Comparison of ENCODE assay signal across 1 cellular context in the genomic region with DNA sequence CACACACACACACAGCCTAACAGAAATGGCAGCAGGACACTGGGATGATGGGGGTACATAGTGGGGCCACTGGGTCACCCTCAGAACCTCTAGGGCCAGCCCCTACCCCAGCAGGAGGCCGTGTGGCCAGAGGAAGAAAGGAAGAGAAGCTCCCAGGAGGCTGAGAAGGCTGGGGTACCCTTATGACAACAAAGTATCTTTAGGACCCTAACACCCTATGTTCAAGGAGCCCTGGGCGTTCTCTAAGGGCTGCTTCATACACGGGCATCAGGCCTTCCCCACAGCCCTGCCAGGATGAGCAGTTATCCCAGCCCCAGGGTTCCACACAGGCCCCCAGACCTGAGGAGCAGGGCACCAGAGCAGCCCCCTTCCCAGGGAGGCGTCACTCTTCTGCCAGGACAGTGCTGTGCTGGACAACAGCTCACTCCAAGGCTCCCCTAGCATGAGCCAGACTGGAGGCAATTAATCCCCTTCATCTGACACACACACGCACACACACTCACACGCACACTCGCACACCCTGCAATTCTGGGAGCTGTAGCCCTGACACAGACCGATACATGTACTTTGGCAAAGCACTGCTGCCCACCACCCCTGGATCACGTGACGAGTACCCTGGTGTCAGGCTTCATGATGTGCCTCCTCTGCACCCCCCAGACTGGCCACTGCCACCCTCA.
TF ChIP-seq lines count a peak whose summit lies in the region.

No MANE protein-coding gene starts in this region.

TF ChIP-seq in IMR-90, 13 proteins besides CTCF, POLR2A, EP300 and RAD21 (continued from another document):
- TF ChIP-seq, protein P1, sequence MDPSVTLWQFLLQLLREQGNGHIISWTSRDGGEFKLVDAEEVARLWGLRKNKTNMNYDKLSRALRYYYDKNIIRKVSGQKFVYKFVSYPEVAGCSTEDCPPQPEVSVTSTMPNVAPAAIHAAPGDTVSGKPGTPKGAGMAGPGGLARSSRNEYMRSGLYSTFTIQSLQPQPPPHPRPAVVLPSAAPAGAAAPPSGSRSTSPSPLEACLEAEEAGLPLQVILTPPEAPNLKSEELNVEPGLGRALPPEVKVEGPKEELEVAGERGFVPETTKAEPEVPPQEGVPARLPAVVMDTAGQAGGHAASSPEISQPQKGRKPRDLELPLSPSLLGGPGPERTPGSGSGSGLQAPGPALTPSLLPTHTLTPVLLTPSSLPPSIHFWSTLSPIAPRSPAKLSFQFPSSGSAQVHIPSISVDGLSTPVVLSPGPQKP (IDR thresholded peaks at IDR 0.05; ENCODE audit: borderline replicate concordance, low read depth, low read length) = no peak
